8 cellular contexts compared by ENCODE assay signal in the genomic region with DNA sequence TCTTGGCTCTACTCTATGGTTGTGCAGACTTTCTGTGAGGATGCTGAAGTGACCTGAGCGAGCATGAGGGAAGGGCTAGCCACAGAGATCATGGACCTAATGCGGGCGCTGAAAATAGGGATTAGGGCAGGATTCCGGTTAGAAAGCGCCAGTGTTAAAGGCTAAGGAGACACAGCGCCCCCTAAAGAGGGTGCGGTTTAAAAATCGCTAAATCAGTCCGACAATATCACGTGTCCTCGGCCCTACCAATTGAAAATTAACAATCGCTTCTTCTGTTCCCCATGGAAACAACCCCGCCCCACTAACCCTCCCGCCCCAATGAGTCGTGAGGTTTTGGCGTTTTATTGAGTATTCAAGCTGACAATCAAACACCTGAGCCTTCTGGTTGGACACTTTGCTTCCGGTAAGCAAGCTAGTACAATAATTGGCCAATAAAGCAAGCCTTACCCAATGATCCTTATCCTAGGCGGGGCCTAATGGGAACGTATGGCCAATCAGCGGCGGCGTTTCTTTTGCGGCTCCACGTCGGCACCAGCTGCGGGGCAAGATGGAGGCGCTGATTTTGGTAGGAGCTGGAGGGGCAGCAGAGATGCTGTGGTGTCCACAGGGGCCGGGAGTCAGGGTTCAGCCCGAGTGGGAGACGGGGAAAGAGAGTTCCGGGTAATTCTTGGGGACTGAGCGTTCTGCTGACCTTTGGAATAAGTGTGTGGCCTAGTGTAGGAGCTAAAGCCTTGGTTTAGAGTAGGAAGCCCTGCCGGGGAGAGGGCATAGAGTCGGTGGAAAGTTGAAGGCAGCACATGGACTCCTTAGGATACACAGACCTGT. TPM values are rescaled to one million over a fixed set of nuclear protein-coding genes. Genes with fewer than 3 reads are reported as not detected.
DNase-seq lines count a peak whose midpoint lies in the region; FAIRE-seq and TF ChIP-seq lines count a peak whose summit lies in the region.

A gene with protein sequence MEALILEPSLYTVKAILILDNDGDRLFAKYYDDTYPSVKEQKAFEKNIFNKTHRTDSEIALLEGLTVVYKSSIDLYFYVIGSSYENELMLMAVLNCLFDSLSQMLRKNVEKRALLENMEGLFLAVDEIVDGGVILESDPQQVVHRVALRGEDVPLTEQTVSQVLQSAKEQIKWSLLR (plus strand): TSS at position 515 of the 825 bp plus-strand sequence. CDS start 33 bp downstream, at position 548.

- H4K91ac ChIP-seq in H9 (ENCODE audit: insufficient read length, low read depth, low read length): no peak within 1 kb of the TSS

- no peak within 1 kb of the TSS for H2BK12ac ChIP-seq in H9 (ENCODE audit: insufficient read length, low read depth, low read length)

- FAIRE-seq in G401.6 (lab: Jason Lieb, UNC): peak; percentile 97

- no peak within 1 kb of the TSS for H2BK20ac ChIP-seq in H9 (ENCODE audit: low read depth, low read length, poor library complexity, severe bottlenecking)

- no peak within 1 kb of the TSS for H2BK15ac ChIP-seq in H9 (ENCODE audit: low read depth, low read length)

- H3K4ac ChIP-seq in H9 (ENCODE audit: low read depth, low read length): no peak within 1 kb of the TSS

- peak; percentile 90 for TF ChIP-seq CTCF in H9 (conservative IDR thresholded peaks at IDR 0.05)
- TF ChIP-seq CTCF in fibroblast of the aortic adventitia (IDR thresholded peaks at IDR 0.05; ENCODE audit: insufficient read depth, low read length): peak; percentile 79
- peak; percentile 51 to 78 (median 65) for TF ChIP-seq CTCF in nephron (IDR thresholded peaks at IDR 0.05; ENCODE audit: unreplicated experiment in 3 of 3)

- no peaks in the 10 kb centered on the region for H3K79me2 ChIP-seq in H9 (ENCODE audit: insufficient read depth, low read length)

- no peaks in the 10 kb centered on the region for H3K27me3 ChIP-seq in H9 (ENCODE audit: insufficient read depth, low read length)

- H4K8ac ChIP-seq in H9 (replicated peaks; ENCODE audit: insufficient read length, low read depth, low read length): no peak within 1 kb of the TSS

- WGBS in H9 (ENCODE audit: extremely low coverage, insufficient read length, low lambda C conversion rate): no CpG with 5 or more reads among the region's 34 CpGs

- no peaks in the 10 kb centered on the region for H3K9me3 Mint-ChIP-seq in H9
- no peaks in the 10 kb centered on the region for H3K9me3 Mint-ChIP-seq in nephron
- H3K9me3 Mint-ChIP-seq in stimulated activated naive CD8-positive, alpha-beta T cell treated with anti-CD3 and anti-CD28 coated beads, Interleukin-15, Interleukin-2, amounts not matched to agents 100 ng/mL and 50 ng/mL, for 24 hours: no peaks in the 10 kb centered on the region

- H3T11ph ChIP-seq in H9 (ENCODE audit: low read length): no peak within 1 kb of the TSS

- H3K36me3 Mint-ChIP-seq in H9 (ENCODE audit: insufficient read depth in 1 of 3, low read depth in 3 of 3): peaks cover 0 to 2% (median 0%) of the 10 kb centered on the region in 3 experiments; a peak in 1 of 7 replicates
- no peaks in the 10 kb centered on the region for H3K36me3 Mint-ChIP-seq in nephron (ENCODE audit: low read depth)
- H3K36me3 Mint-ChIP-seq in stimulated activated naive CD8-positive, alpha-beta T cell treated with anti-CD3 and anti-CD28 coated beads, Interleukin-15, Interleukin-2, amounts not matched to agents 100 ng/mL and 50 ng/mL, for 24 hours (ENCODE audit: low read depth): no peaks in the 10 kb centered on the region

- H4K5ac ChIP-seq in H9 (ENCODE audit: insufficient read length, low read depth, low read length): no peak within 1 kb of the TSS

- H3K27ac Mint-ChIP-seq in H9 (peak within 1 kb of the TSS; percentile 99 to 100 (median 99)), nephron (peak within 1 kb of the TSS; percentile 96 to 99 (median 98))
- H3K27ac Mint-ChIP-seq in stimulated activated naive CD8-positive, alpha-beta T cell treated with anti-CD3 and anti-CD28 coated beads, Interleukin-15, Interleukin-2, amounts not matched to agents 100 ng/mL and 50 ng/mL, for 24 hours: peak within 1 kb of the TSS; percentile 98

- no peak within 1 kb of the TSS for H2AK5ac ChIP-seq in H9 (ENCODE audit: insufficient read length, low read length)

- H3K4me2 ChIP-seq in H9 (ENCODE audit: insufficient read depth, insufficient read length, low read length): peak within 1 kb of the TSS; percentile 72

- H3K14ac ChIP-seq in H9 (ENCODE audit: insufficient read depth, low read length): peak within 1 kb of the TSS; percentile 85; the same call in 1 of the 2 replicates

- H4K20me1 ChIP-seq in H9 (ENCODE audit: control insufficient read depth, insufficient read depth, insufficient read length): no peaks in the 10 kb centered on the region

- H3K4me1 ChIP-seq in H9 (ENCODE audit: insufficient read depth, low read length): no peaks in the 10 kb centered on the region; the same call in 1 of the 2 replicates

- DNase-seq in H9 (peak; percentile 99), M059J (ENCODE audit: low read depth) (peak; percentile 100), SHP77 (lab: John Stamatoyannopoulos, UW) (peak; percentile 99), fibroblast of the aortic adventitia (ENCODE audit: low read depth) (peak; percentile 100)
- peak; percentile 91 for DNase-seq in activated effector memory CD4-positive, alpha-beta T cell treated with Interleukin-2 at 50 U/mL for 16 hours

- no peak within 1 kb of the TSS for H3K56ac ChIP-seq in H9 (ENCODE audit: insufficient read length, low read depth, low read length)

- no peak within 1 kb of the TSS for H3K27ac ChIP-seq in H9 (ENCODE audit: insufficient read length, low read depth, low read length)

- H3K23me2 ChIP-seq in H9 (ENCODE audit: insufficient read length, low read depth, low read length, poor library complexity, severe bottlenecking): no peaks in the 10 kb centered on the region

- peak within 1 kb of the TSS; percentile 93 for H3K4me3 ChIP-seq in fibroblast of the aortic adventitia (ENCODE audit: low read depth, low read length)

- H3K18ac ChIP-seq in H9 (ENCODE audit: insufficient read length, low read depth, low read length): peak within 1 kb of the TSS; percentile 93

- peak within 1 kb of the TSS; percentile 94 for H3K9ac ChIP-seq in H9 (ENCODE audit: extremely low read depth, insufficient read length, low read length)

- H3K4me3 Mint-ChIP-seq in H9: peak within 1 kb of the TSS; percentile 99 to 100
- H3K4me3 Mint-ChIP-seq in nephron: peak within 1 kb of the TSS; percentile 92 to 99 (median 93)
- H3K4me3 Mint-ChIP-seq in stimulated activated naive CD8-positive, alpha-beta T cell treated with anti-CD3 and anti-CD28 coated beads, Interleukin-15, Interleukin-2, amounts not matched to agents 100 ng/mL and 50 ng/mL, for 24 hours: peak within 1 kb of the TSS; percentile 100

- no peaks in the 10 kb centered on the region for H3K79me1 ChIP-seq in H9 (ENCODE audit: insufficient read depth, low read depth, low read length, poor library complexity, severe bottlenecking)

- H3K27me3 Mint-ChIP-seq in H9 (ENCODE audit: low read depth): no peaks in the 10 kb centered on the region
- no peaks in the 10 kb centered on the region for H3K27me3 Mint-ChIP-seq in nephron (ENCODE audit: low read depth)
- H3K27me3 Mint-ChIP-seq in stimulated activated naive CD8-positive, alpha-beta T cell treated with anti-CD3 and anti-CD28 coated beads, Interleukin-15, Interleukin-2, amounts not matched to agents 100 ng/mL and 50 ng/mL, for 24 hours: no peaks in the 10 kb centered on the region

- H3K9me3 ChIP-seq in H9 (ENCODE audit: control insufficient read depth, low read depth, low read length): no peaks in the 10 kb centered on the region

- no peak within 1 kb of the TSS for H2BK120ac ChIP-seq in H9 (ENCODE audit: low read depth, low read length, poor library complexity, severe bottlenecking)

- peak within 1 kb of the TSS; percentile 65 for H2AFZ ChIP-seq in H9 (ENCODE audit: low read length)

- H3K23ac ChIP-seq in H9 (ENCODE audit: insufficient read length, low read depth, low read length): no peak within 1 kb of the TSS

- H3K4me1 Mint-ChIP-seq in H9 (peaks cover 19 to 25% of the 10 kb centered on the region in 2 experiments), nephron (peaks cover 34% of the 10 kb centered on the region)
- peaks cover 37% of the 10 kb centered on the region for H3K4me1 Mint-ChIP-seq in stimulated activated naive CD8-positive, alpha-beta T cell treated with anti-CD3 and anti-CD28 coated beads, Interleukin-15, Interleukin-2, amounts not matched to agents 100 ng/mL and 50 ng/mL, for 24 hours (ENCODE audit: low read depth)

- no peak within 1 kb of the TSS for H2BK5ac ChIP-seq in H9 (ENCODE audit: insufficient read length, low read length)

RNA-seq across cellular contexts. Expression of the gene that starts here (rescaled TPM):
- total RNA-seq in H9 (2021): 104 TPM in 2 replicates
- 186 and 191 TPM in 2 replicates for total RNA-seq in M059J (2014; rRNA removed; shearing (Covaris generic))
- 59.7 and 139 TPM in 2 replicates for total RNA-seq in fibroblast of the aortic adventitia (ENCODE audit: low replicate concordance)
